ENCODE assay signal across 1 cellular context in genomic region chr19:50264483-50265186, GRCh38.
TF ChIP-seq lines count a peak whose summit lies in the region.

No MANE protein-coding gene starts in this region.

TF ChIP-seq in SK-N-SH, 30 proteins besides CTCF, POLR2A, EP300 and RAD21 (continued from another document):
- TF ChIP-seq REST (IDR thresholded peaks at IDR 0.05; ENCODE audit: low read depth, low read length) (no peak), USF1 (IDR thresholded peaks at IDR 0.05; ENCODE audit: borderline replicate concordance, low read depth) (peak; percentile 31; the same call in 1 of the 2 replicates)
